Comparison of ENCODE assay signal across 25 cellular contexts in genomic region chr6:141624301-141624700, GRCh38.
"Had no signal": no experiment of that assay in that cellular context is flagged by ENCODE, and none has a peak within 500 bp of the region (broad histone marks: within the 10 kb centered on the region; RNA-seq: fewer than 3 reads in every experiment).

No MANE protein-coding gene starts in this region.

- H3K36me3 ChIP-seq: stomach, suprapubic skin, thoracic aorta, thyroid gland, tibial artery, tibial nerve, transverse colon, upper lobe of left lung, upper lobe of right lung, uterus, vagina had no signal

- ATAC-seq: stimulated activated effector memory CD8-positive, alpha-beta T cell treated with anti-CD3 and anti-CD28 coated beads, Interleukin-12 subunit alpha, Interleukin-12 subunit beta, amount 100 ng/mL, for 72 hours; stimulated activated memory B cell treated with anti-CD40 and anti-IgM and Interleukin-4, amounts not matched to agents 10 μg/mL and 1 μg/mL and 100 μg/mL, for 72 hours; stimulated activated naive B cell treated with anti-CD40 and anti-IgM and Interleukin-4, amounts not matched to agents 10 μg/mL and 1 μg/mL and 100 μg/mL, for 72 hours; stimulated activated naive CD8-positive, alpha-beta T cell treated with anti-CD3 and anti-CD28 coated beads, Interleukin-15, amount 100 ng/mL, for 72 hours; stimulated activated naive CD8-positive, alpha-beta T cell treated with anti-CD3 and anti-CD28 coated beads, Interleukin-15, Interleukin-2, amounts not matched to agents 100 U/mL and 50 U/mL, for 24 hours; upper lobe of right lung had no signal

- H3K4me1 ChIP-seq: stomach, suprapubic skin, testis, thyroid gland, tibial artery, tibial nerve, transverse colon, upper lobe of left lung, upper lobe of right lung, uterus, vagina had no signal

- H3K9me3 ChIP-seq: suprapubic skin, testis, thoracic aorta, thyroid gland, tibial nerve, transverse colon, upper lobe of left lung, upper lobe of right lung, uterus, vagina had no signal

- H3K27ac ChIP-seq: stomach, suprapubic skin, testis, thoracic aorta, thyroid gland, tibial artery, tibial nerve, transverse colon, upper lobe of left lung, upper lobe of right lung, uterus, vagina had no signal

- H3K4me3 ChIP-seq: stomach, suprapubic skin, testis, thoracic aorta, thyroid gland, tibial artery, tibial nerve, transverse colon, upper lobe of left lung, upper lobe of right lung, uterus, vagina had no signal

- H3K27me3 ChIP-seq: stomach, suprapubic skin, testis, thyroid gland, tibial artery, tibial nerve, transverse colon, upper lobe of left lung, upper lobe of right lung, uterus, vagina had no signal

- DNase-seq: stimulated activated CD4-positive, alpha-beta T cell treated with anti-CD3 and anti-CD28 coated beads, Interleukin-2, amount 100 ng/mL, for 48 hours; stimulated activated CD4-positive, alpha-beta T cell treated with anti-CD3 and anti-CD28 coated beads, Interleukin-4, amount 100 ng/mL, for 1 hour; stimulated activated CD4-positive, alpha-beta T cell treated with anti-CD3 and anti-CD28 coated beads, Interleukin-4, amount 100 ng/mL, for 24 hours; stimulated activated CD4-positive, alpha-beta T cell treated with anti-CD3 and anti-CD28 coated beads, Interleukin-4, amount 100 ng/mL, for 4 hours; stimulated activated CD8-positive, alpha-beta memory T cell treated with anti-CD3 and anti-CD28 coated beads, Interleukin-4, amount 100 ng/mL, for 48 hours; stimulated activated naive B cell treated with anti-CD40 and anti-IgM and Interleukin-4, amounts not matched to agents 10 μg/mL and 1 μg/mL and 100 μg/mL, for 72 hours; stimulated activated naive CD4-positive, alpha-beta T cell; stimulated activated naive CD4-positive, alpha-beta T cell treated with Interleukin-2 at 50 U/mL for 16 hours; stimulated activated naive CD8-positive, alpha-beta T cell treated with anti-CD3 and anti-CD28 coated beads, Interleukin-15, amount 100 ng/mL, for 72 hours; stimulated activated naive CD8-positive, alpha-beta T cell treated with anti-CD3 and anti-CD28 coated beads, Interleukin-15, Interleukin-2, amounts not matched to agents 100 U/mL and 50 U/mL, for 24 hours; stomach; substantia nigra; testis; thyroid gland; tibial artery; transverse colon; upper lobe of left lung; upper lobe of right lung; uterus had no signal
